In the genomic region with DNA sequence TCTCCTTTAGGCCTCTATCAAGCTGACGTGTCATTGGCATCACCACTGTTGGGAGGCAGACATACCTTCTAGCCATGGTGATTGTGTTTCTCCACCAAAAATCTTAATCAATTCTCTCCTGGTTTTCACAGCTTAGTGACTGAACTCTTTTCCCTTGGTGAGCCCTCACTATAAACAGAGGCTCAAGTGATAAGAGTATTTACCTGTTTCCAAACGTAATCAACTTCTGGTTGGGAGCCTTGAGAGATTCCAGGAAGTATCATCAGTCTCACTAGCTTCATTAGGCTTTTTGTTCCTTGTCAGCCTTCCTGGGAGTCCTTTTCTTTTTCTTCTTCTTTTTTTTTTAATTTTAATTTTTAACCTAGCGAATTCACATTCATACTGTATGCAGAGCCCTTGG, we compare ENCODE assay signal across 1 cellular context.
TF ChIP-seq lines count a peak whose summit lies in the region.

No MANE protein-coding gene starts in this region.

TF ChIP-seq in K562, 482 proteins besides CTCF, POLR2A, EP300 and RAD21:
- no peak for TF ChIP-seq SOX6 (IDR thresholded peaks at IDR 0.05)
- TF ChIP-seq ESRRB (CRISPR knock-in tag; IDR thresholded peaks at IDR 0.05; ENCODE audit: borderline replicate concordance) = no peak
- TF ChIP-seq, protein P1, sequence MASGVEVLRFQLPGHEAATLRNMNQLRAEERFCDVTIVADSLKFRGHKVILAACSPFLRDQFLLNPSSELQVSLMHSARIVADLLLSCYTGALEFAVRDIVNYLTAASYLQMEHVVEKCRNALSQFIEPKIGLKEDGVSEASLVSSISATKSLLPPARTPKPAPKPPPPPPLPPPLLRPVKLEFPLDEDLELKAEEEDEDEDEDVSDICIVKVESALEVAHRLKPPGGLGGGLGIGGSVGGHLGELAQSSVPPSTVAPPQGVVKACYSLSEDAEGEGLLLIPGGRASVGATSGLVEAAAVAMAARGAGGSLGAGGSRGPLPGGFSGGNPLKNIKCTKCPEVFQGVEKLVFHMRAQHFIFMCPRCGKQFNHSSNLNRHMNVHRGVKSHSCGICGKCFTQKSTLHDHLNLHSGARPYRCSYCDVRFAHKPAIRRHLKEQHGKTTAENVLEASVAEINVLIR (CRISPR knock-in tag; IDR thresholded peaks at IDR 0.05) = no peak
